ENCODE assay signal across 23 cellular contexts in the genomic region with DNA sequence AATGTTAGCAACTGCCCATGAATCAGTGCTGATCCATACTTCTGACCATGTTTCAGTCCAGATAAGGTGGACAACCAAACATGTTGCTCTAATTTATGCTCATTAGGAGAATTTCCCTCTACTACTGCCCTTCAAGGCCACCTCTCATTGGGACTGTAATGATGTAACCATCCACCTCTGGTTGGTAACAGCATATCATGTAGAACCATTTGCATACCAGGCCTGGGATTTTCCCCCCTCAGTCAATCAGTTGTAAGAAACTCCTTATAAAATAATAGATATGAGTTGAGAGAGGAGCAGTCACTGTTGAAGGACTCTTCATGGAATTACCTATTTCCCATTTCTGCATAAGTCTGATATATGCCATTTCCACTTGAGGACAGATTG.
"Had no signal": no experiment of that assay in that cellular context is flagged by ENCODE, and none has a peak within 500 bp of the region (broad histone marks: within the 10 kb centered on the region; RNA-seq: fewer than 3 reads in every experiment).

No MANE protein-coding gene starts in this region.

- H3K9me3 ChIP-seq: gastrocnemius medialis, lower lobe of right lung, psoas muscle, sigmoid colon, testis, tibial artery had no signal

- H3K27ac ChIP-seq: epithelial cell of prostate, gastrocnemius medialis, lower lobe of right lung, psoas muscle, sigmoid colon, testis, tibial artery had no signal

- DNase-seq: effector CD8-positive, alpha-beta T cell; endodermal cell; foreskin fibroblast; gastrocnemius medialis; head of caudate nucleus; left ventricle myocardium superior; lower lobe of right lung; naive thymus-derived CD8-positive, alpha-beta T cell; nephron progenitor cell; nucleus accumbens; psoas muscle; right cardiac atrium; sigmoid colon; stimulated activated CD4-positive, alpha-beta T cell treated with anti-CD3 and anti-CD28 coated beads, Interleukin-2, amount 100 ng/mL, for 24 hours; stimulated activated CD4-positive, alpha-beta T cell treated with anti-CD3 and anti-CD28 coated beads, Interleukin-4, amount 100 ng/mL, for 24 hours; substantia nigra; testis; tibial artery had no signal

- FAIRE-seq: colon, keratinocyte had no signal

- H3K4me3 ChIP-seq: gastrocnemius medialis, lower lobe of right lung, psoas muscle, sigmoid colon, testis, tibial artery had no signal

- H3K36me3 ChIP-seq: gastrocnemius medialis, lower lobe of right lung, sigmoid colon, tibial artery had no signal

- H3K27me3 ChIP-seq: gastrocnemius medialis, sigmoid colon, testis, tibial artery had no signal

- H3K4me1 ChIP-seq: gastrocnemius medialis, lower lobe of right lung, psoas muscle, sigmoid colon, testis, tibial artery had no signal

- ATAC-seq: esophagus mucosa; gastrocnemius medialis; left ventricle myocardium superior; lower lobe of right lung; naive thymus-derived CD8-positive, alpha-beta T cell; psoas muscle; right cardiac atrium; stimulated activated memory B cell treated with anti-CD40 and anti-IgM and Interleukin-4, amounts not matched to agents 10 μg/mL and 1 μg/mL and 100 μg/mL, for 72 hours had no signal
